ENCODE assay signal across 1 cellular context in genomic region chrX:109822861-109823260, GRCh38.
TF ChIP-seq lines count a peak whose summit lies in the region.

No MANE protein-coding gene starts in this region.

TF ChIP-seq in HepG2, 621 proteins besides CTCF, POLR2A, EP300 and RAD21 (continued from another document and continues in another):
- TF ChIP-seq ZNF318 (CRISPR knock-in tag; IDR thresholded peaks at IDR 0.05) (no peak), NAIF1 (CRISPR knock-in tag; IDR thresholded peaks at IDR 0.05; ENCODE audit: borderline replicate concordance) (no peak), MAFK (conservative IDR thresholded peaks at IDR 0.05 in 1 of 2, IDR thresholded peaks at IDR 0.05 in 1 of 2; ENCODE audit: low read length in 2 of 2) (peak; percentile 28 to 51; a peak in 2 of 4 replicates), ZFP90 (CRISPR knock-in tag; IDR thresholded peaks at IDR 0.05; ENCODE audit: borderline replicate concordance) (no peak), SMAD1 (CRISPR knock-in tag; IDR thresholded peaks at IDR 0.05; ENCODE audit: borderline replicate concordance, low read depth) (no peak), MED1 (CRISPR knock-in tag; IDR thresholded peaks at IDR 0.05) (peak; percentile 95), MLX (CRISPR knock-in tag; IDR thresholded peaks at IDR 0.05) (peak; percentile 89), SOX13 (IDR thresholded peaks at IDR 0.05) (peak; percentile 20; the same call in 1 of the 2 replicates), SOX13 (CRISPR knock-in tag; conservative IDR thresholded peaks at IDR 0.05 in 1 of 2, IDR thresholded peaks at IDR 0.05 in 1 of 2) (peak in 1 of 2 experiments; percentile 66; a peak in 2 of 4 replicates), ATF1 (CRISPR knock-in tag; IDR thresholded peaks at IDR 0.05) (peak; percentile 55; the same call in 1 of the 2 replicates), ESRRA (CRISPR knock-in tag; IDR thresholded peaks at IDR 0.05; ENCODE audit: low read depth) (no peak), ZNF460 (CRISPR knock-in tag; IDR thresholded peaks at IDR 0.05; ENCODE audit: borderline replicate concordance) (no peak), ZNF530 (CRISPR knock-in tag; IDR thresholded peaks at IDR 0.05; ENCODE audit: low read depth) (no peak), RARA (CRISPR knock-in tag; IDR thresholded peaks at IDR 0.05) (peak; percentile 58), HMG20A (CRISPR knock-in tag; IDR thresholded peaks at IDR 0.05; ENCODE audit: borderline replicate concordance) (0 out of 2 replicates have a peak, but pooled peaks have one; percentile 22), SOX6 (IDR thresholded peaks at IDR 0.05) (no peak), SOX6 (CRISPR knock-in tag; IDR thresholded peaks at IDR 0.05) (peak; percentile 87), ZFP36L2 (CRISPR knock-in tag; IDR thresholded peaks at IDR 0.05) (no peak), GATA4 (IDR thresholded peaks at IDR 0.05; ENCODE audit: borderline replicate concordance, low read depth) (peak; percentile 81; the same call in 1 of the 2 replicates), HOXA3 (CRISPR knock-in tag; IDR thresholded peaks at IDR 0.05) (peak; percentile 32; the same call in 1 of the 2 replicates), KLF12 (CRISPR knock-in tag; IDR thresholded peaks at IDR 0.05; ENCODE audit: borderline replicate concordance) (no peak), ELF3 (CRISPR knock-in tag; IDR thresholded peaks at IDR 0.05) (peak; percentile 78), JUNB (CRISPR knock-in tag; IDR thresholded peaks at IDR 0.05; ENCODE audit: borderline replicate concordance) (no peak), TP53 (CRISPR knock-in tag; conservative IDR thresholded peaks at IDR 0.05) (0 out of 2 replicates have a peak, but pooled peaks have one; percentile 50), ZNF773 (CRISPR knock-in tag; IDR thresholded peaks at IDR 0.05; ENCODE audit: borderline replicate concordance) (no peak), KAT7 (CRISPR knock-in tag; IDR thresholded peaks at IDR 0.05; ENCODE audit: borderline replicate concordance) (no peak), ETV5 (CRISPR knock-in tag; IDR thresholded peaks at IDR 0.05; ENCODE audit: borderline replicate concordance) (peak; percentile 94; the same call in 1 of the 2 replicates), ZNF510 (CRISPR knock-in tag; IDR thresholded peaks at IDR 0.05; ENCODE audit: low read depth) (no peak), ZGPAT (CRISPR knock-in tag; IDR thresholded peaks at IDR 0.05) (peak; percentile 69), HDAC2 (CRISPR knock-in tag; IDR thresholded peaks at IDR 0.05) (peak; percentile 46; the same call in 1 of the 2 replicates)
- TF ChIP-seq, protein P1, sequence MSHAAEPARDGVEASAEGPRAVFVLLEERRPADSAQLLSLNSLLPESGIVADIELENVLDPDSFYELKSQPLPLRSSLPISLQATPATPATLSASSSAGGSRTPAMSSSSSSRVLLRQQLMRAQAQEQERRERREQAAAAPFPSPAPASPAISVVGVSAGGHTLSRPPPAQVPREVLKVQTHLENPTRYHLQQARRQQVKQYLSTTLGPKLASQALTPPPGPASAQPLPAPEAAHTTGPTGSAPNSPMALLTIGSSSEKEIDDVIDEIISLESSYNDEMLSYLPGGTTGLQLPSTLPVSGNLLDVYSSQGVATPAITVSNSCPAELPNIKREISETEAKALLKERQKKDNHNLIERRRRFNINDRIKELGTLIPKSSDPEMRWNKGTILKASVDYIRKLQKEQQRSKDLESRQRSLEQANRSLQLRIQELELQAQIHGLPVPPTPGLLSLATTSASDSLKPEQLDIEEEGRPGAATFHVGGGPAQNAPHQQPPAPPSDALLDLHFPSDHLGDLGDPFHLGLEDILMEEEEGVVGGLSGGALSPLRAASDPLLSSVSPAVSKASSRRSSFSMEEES (CRISPR knock-in tag; IDR thresholded peaks at IDR 0.05): peak; percentile 79; the same call in 1 of the 2 replicates
- TF ChIP-seq, protein P2, sequence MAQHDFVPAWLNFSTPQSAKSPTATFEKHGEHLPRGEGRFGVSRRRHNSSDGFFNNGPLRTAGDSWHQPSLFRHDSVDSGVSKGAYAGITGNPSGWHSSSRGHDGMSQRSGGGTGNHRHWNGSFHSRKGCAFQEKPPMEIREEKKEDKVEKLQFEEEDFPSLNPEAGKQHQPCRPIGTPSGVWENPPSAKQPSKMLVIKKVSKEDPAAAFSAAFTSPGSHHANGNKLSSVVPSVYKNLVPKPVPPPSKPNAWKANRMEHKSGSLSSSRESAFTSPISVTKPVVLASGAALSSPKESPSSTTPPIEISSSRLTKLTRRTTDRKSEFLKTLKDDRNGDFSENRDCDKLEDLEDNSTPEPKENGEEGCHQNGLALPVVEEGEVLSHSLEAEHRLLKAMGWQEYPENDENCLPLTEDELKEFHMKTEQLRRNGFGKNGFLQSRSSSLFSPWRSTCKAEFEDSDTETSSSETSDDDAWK (CRISPR knock-in tag; IDR thresholded peaks at IDR 0.05): no peak
- TF ChIP-seq, protein P3, sequence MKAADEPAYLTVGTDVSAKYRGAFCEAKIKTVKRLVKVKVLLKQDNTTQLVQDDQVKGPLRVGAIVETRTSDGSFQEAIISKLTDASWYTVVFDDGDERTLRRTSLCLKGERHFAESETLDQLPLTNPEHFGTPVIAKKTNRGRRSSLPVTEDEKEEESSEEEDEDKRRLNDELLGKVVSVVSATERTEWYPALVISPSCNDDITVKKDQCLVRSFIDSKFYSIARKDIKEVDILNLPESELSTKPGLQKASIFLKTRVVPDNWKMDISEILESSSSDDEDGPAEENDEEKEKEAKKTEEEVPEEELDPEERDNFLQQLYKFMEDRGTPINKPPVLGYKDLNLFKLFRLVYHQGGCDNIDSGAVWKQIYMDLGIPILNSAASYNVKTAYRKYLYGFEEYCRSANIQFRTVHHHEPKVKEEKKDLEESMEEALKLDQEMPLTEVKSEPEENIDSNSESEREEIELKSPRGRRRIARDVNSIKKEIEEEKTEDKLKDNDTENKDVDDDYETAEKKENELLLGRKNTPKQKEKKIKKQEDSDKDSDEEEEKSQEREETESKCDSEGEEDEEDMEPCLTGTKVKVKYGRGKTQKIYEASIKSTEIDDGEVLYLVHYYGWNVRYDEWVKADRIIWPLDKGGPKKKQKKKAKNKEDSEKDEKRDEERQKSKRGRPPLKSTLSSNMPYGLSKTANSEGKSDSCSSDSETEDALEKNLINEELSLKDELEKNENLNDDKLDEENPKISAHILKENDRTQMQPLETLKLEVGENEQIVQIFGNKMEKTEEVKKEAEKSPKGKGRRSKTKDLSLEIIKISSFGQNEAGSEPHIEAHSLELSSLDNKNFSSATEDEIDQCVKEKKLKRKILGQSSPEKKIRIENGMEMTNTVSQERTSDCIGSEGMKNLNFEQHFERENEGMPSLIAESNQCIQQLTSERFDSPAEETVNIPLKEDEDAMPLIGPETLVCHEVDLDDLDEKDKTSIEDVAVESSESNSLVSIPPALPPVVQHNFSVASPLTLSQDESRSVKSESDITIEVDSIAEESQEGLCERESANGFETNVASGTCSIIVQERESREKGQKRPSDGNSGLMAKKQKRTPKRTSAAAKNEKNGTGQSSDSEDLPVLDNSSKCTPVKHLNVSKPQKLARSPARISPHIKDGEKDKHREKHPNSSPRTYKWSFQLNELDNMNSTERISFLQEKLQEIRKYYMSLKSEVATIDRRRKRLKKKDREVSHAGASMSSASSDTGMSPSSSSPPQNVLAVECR (CRISPR knock-in tag; IDR thresholded peaks at IDR 0.05; ENCODE audit: borderline replicate concordance): no peak; the same call in 1 of the 2 replicates
- TF ChIP-seq, protein P4, sequence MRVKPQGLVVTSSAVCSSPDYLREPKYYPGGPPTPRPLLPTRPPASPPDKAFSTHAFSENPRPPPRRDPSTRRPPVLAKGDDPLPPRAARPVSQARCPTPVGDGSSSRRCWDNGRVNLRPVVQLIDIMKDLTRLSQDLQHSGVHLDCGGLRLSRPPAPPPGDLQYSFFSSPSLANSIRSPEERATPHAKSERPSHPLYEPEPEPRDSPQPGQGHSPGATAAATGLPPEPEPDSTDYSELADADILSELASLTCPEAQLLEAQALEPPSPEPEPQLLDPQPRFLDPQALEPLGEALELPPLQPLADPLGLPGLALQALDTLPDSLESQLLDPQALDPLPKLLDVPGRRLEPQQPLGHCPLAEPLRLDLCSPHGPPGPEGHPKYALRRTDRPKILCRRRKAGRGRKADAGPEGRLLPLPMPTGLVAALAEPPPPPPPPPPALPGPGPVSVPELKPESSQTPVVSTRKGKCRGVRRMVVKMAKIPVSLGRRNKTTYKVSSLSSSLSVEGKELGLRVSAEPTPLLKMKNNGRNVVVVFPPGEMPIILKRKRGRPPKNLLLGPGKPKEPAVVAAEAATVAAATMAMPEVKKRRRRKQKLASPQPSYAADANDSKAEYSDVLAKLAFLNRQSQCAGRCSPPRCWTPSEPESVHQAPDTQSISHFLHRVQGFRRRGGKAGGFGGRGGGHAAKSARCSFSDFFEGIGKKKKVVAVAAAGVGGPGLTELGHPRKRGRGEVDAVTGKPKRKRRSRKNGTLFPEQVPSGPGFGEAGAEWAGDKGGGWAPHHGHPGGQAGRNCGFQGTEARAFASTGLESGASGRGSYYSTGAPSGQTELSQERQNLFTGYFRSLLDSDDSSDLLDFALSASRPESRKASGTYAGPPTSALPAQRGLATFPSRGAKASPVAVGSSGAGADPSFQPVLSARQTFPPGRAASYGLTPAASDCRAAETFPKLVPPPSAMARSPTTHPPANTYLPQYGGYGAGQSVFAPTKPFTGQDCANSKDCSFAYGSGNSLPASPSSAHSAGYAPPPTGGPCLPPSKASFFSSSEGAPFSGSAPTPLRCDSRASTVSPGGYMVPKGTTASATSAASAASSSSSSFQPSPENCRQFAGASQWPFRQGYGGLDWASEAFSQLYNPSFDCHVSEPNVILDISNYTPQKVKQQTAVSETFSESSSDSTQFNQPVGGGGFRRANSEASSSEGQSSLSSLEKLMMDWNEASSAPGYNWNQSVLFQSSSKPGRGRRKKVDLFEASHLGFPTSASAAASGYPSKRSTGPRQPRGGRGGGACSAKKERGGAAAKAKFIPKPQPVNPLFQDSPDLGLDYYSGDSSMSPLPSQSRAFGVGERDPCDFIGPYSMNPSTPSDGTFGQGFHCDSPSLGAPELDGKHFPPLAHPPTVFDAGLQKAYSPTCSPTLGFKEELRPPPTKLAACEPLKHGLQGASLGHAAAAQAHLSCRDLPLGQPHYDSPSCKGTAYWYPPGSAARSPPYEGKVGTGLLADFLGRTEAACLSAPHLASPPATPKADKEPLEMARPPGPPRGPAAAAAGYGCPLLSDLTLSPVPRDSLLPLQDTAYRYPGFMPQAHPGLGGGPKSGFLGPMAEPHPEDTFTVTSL (CRISPR knock-in tag; IDR thresholded peaks at IDR 0.05; ENCODE audit: borderline replicate concordance): peak; percentile 37; the same call in 1 of the 2 replicates
